In the genomic region with DNA sequence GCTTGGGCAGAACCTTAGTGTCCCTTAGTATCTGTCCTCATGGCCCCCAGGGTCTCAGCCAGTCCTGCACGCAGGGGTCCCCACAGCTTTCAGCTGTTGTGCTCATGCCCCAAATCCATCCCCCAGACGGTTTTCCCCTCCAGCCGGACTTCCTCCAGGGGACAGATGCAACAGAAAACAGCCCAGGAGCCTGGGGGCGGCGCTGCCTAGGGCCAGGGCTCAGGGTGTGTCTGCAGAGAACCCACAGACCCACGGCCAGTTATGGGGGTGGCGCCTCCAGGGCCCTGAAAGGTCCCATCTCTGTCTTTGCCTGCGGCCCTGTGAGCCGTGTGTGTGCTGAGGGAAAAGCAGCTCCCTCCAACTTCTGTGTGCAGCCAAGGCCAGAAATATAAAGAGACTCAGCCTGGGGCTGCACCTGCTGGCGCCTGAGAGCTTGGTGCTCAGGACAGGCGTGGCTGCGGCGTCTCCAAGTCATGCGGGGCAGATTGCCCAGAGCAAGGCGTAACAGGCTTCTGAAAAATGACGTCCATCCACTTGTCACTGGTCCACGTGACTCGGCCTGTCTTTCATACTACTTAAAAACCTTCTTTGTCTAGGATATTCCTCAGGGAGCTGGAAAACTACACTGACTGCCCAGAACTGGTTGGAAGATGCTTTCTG, we compare ENCODE assay signal across 10 cellular contexts. TPM values are rescaled to one million over a fixed set of nuclear protein-coding genes. Genes with fewer than 3 reads are reported as not detected.
DNase-seq lines count a peak whose midpoint lies in the region; ATAC-seq and TF ChIP-seq lines count a peak whose summit lies in the region.
"Had no signal": no experiment of that assay in that cellular context is flagged by ENCODE, and none has a peak within 500 bp of the region (broad histone marks: within the 10 kb centered on the region; RNA-seq: fewer than 3 reads in every experiment).

No MANE protein-coding gene starts in this region.

- H4K20me1 ChIP-seq in fibroblast of lung (ENCODE audit: control insufficient read depth, extremely low read depth, insufficient read depth, low read length) (no peaks in the 10 kb centered on the region), osteoblast (ENCODE audit: insufficient read depth, low read length) (no peaks in the 10 kb centered on the region)

- H3K4me1 ChIP-seq in fibroblast of lung (ENCODE audit: control insufficient read depth, extremely low read depth, insufficient read depth, low read length) (no peaks in the 10 kb centered on the region), osteoblast (ENCODE audit: insufficient read depth, low read length) (no peaks in the 10 kb centered on the region)

- H3K9me3 ChIP-seq in fibroblast of lung (ENCODE audit: control insufficient read depth, insufficient read depth, low read depth, low read length) (no peaks in the 10 kb centered on the region), osteoblast (ENCODE audit: low read depth, low read length) (no peaks in the 10 kb centered on the region)

- no peak overlapping the region for H3K27ac ChIP-seq in fibroblast of lung (ENCODE audit: insufficient read depth, low read length)
- H3K27ac ChIP-seq in osteoblast (ENCODE audit: low read depth, low read length) = no peak overlapping the region

- H3K9me3 Mint-ChIP-seq in effector memory CD8-positive, alpha-beta T cell = no peaks in the 10 kb centered on the region
- no peaks in the 10 kb centered on the region for H3K9me3 Mint-ChIP-seq in nephron progenitor cell

- no peaks in the 10 kb centered on the region for H3K36me3 Mint-ChIP-seq in effector memory CD8-positive, alpha-beta T cell (ENCODE audit: insufficient read depth)
- H3K36me3 Mint-ChIP-seq in nephron progenitor cell (ENCODE audit: low read depth) = no peaks in the 10 kb centered on the region

- H2AFZ ChIP-seq in fibroblast of lung (ENCODE audit: low read length) = no peak overlapping the region
- H2AFZ ChIP-seq in osteoblast (ENCODE audit: low read length) = no peak overlapping the region

- no peak overlapping the region for H3K9ac ChIP-seq in fibroblast of lung (ENCODE audit: insufficient read depth, low read length)

- DNase-seq in ELF-1 (ENCODE audit: low read depth, low spot score) = peak; percentile 23
- DNase-seq in NCI-H226 = peak; percentile 16
- DNase-seq in fibroblast of lung (ENCODE audit: low read depth in 2 of 2) = peak; percentile 30 to 32
- peak; percentile 93 for DNase-seq in osteoblast (ENCODE audit: insufficient read length, low spot score, missing footprints)
- no peak for DNase-seq in effector memory CD8-positive, alpha-beta T cell
- DNase-seq in stimulated activated CD4-positive, alpha-beta T cell treated with anti-CD3 and anti-CD28 coated beads, Interleukin-2, amount 100 ng/mL, for 24 hours = no peak
- no peak for DNase-seq in nephron progenitor cell
- DNase-seq: central memory CD4-positive, alpha-beta T cell; Kasumi-1 had no signal

- H3K4me3 Mint-ChIP-seq in effector memory CD8-positive, alpha-beta T cell = no peak overlapping the region
- no peak overlapping the region for H3K4me3 Mint-ChIP-seq in nephron progenitor cell

- no peak for TF ChIP-seq CTCF in fibroblast of lung (conservative IDR thresholded peaks at IDR 0.05 in 1 of 2, IDR thresholded peaks at IDR 0.05 in 1 of 2; ENCODE audit: low read depth in 1 of 2, low read length in 2 of 2)
- TF ChIP-seq CTCF in osteoblast (IDR thresholded peaks at IDR 0.05; ENCODE audit: extremely low read depth, low read depth, low read length) = no peak
- no peak for TF ChIP-seq CTCF in nephron progenitor cell (IDR thresholded peaks at IDR 0.05)

- H3K79me2 ChIP-seq in fibroblast of lung (ENCODE audit: control insufficient read depth, insufficient read depth, low read length) = no peaks in the 10 kb centered on the region
- H3K79me2 ChIP-seq in osteoblast (ENCODE audit: insufficient read depth, low read length) = no peaks in the 10 kb centered on the region

- H3K36me3 ChIP-seq in fibroblast of lung (ENCODE audit: control insufficient read depth, insufficient read depth, low read length) (no peaks in the 10 kb centered on the region), osteoblast (ENCODE audit: insufficient read depth, low read length) (no peaks in the 10 kb centered on the region)

- H3K27me3 Mint-ChIP-seq in effector memory CD8-positive, alpha-beta T cell = no peaks in the 10 kb centered on the region
- peaks cover 9% of the 10 kb centered on the region for H3K27me3 Mint-ChIP-seq in nephron progenitor cell (ENCODE audit: low read depth, poor library complexity)

- no peak overlapping the region for H3K4me3 ChIP-seq in fibroblast of lung (replicated peaks in 1 of 4; ENCODE audit: control extremely low read depth in 1 of 4, insufficient read depth in 1 of 4, low read depth in 3 of 4, low read length in 4 of 4)
- H3K4me3 ChIP-seq in osteoblast (ENCODE audit: insufficient read depth, low read length) = no peak overlapping the region

- H3K4me2 ChIP-seq in fibroblast of lung (ENCODE audit: extremely low read depth, insufficient read depth, low read length) (no peak overlapping the region), osteoblast (ENCODE audit: insufficient read depth, low read length) (no peak overlapping the region)

- H3K27ac Mint-ChIP-seq in effector memory CD8-positive, alpha-beta T cell = no peak overlapping the region
- no peak overlapping the region for H3K27ac Mint-ChIP-seq in nephron progenitor cell

- no peak for ATAC-seq in effector memory CD8-positive, alpha-beta T cell (replicated peaks)
- no peak for ATAC-seq in HG03135 (IDR thresholded peaks at IDR 0.05; ENCODE audit: unreplicated experiment)

- no peaks in the 10 kb centered on the region for H3K4me1 Mint-ChIP-seq in effector memory CD8-positive, alpha-beta T cell (ENCODE audit: low read depth in 2 of 2)
- H3K4me1 Mint-ChIP-seq in nephron progenitor cell = peaks cover 6% of the 10 kb centered on the region

- H3K27me3 ChIP-seq in fibroblast of lung (ENCODE audit: control insufficient read depth, insufficient read depth, low read length) (no peaks in the 10 kb centered on the region), osteoblast (ENCODE audit: insufficient read depth, low read length) (no peaks in the 10 kb centered on the region)

RNA-seq across cellular contexts. Expression of gene F7, which starts 22.1 kb away (rescaled TPM):
- total RNA-seq in fibroblast of lung (under 0.01 TPM in 1 of 2 replicates, not detected in the other), osteoblast (under 0.01 TPM in 1 of 2 replicates, not detected in the other)
- not detected in 2 replicates for polyA plus RNA-seq in fibroblast of lung
- polyA plus RNA-seq in fibroblast of lung (2012) = not detected in 2 replicates
- polyA minus RNA-seq in fibroblast of lung (ENCODE audit: low replicate concordance) = not detected in 2 replicates

RNA-seq across cellular contexts. Expression of gene F10, which starts 39.1 kb away (rescaled TPM):
- total RNA-seq in fibroblast of lung = 20.3 and 41.5 TPM in 2 replicates
- 6.7 and 39.9 TPM in 2 replicates for polyA plus RNA-seq in fibroblast of lung
- 7.9 and 47.5 TPM in 2 replicates for polyA plus RNA-seq in fibroblast of lung (2012)
- 1.4 and 26.9 TPM in 2 replicates for polyA minus RNA-seq in fibroblast of lung (ENCODE audit: low replicate concordance)
- total RNA-seq in osteoblast = 0.29 TPM in 1 of 2 replicates, not detected in the other

Comparison
In these comparisons a context has a peak if more than half of its experiments do, and no peak if none do; other contexts are left out.
1. DNase-seq: peak in ELF-1 (single experiment), NCI-H226 (single experiment), fibroblast of lung (2 of 2) and osteoblast (single experiment); none in effector memory CD8-positive, alpha-beta T cell (0 of 3), stimulated activated CD4-positive, alpha-beta T cell treated with anti-CD3 and anti-CD28 coated beads, Interleukin-2, amount 100 ng/mL, for 24 hours (0 of 2) and nephron progenitor cell (single experiment).
2. RNA of gene F10, which starts 39.1 kb away (total RNA-seq): 20.3 to 41.5 TPM in fibroblast of lung; 0.29 TPM in osteoblast; every median in the first group is over 10 times any median in the second.